43 cellular contexts compared by ENCODE assay signal in the genomic region with DNA sequence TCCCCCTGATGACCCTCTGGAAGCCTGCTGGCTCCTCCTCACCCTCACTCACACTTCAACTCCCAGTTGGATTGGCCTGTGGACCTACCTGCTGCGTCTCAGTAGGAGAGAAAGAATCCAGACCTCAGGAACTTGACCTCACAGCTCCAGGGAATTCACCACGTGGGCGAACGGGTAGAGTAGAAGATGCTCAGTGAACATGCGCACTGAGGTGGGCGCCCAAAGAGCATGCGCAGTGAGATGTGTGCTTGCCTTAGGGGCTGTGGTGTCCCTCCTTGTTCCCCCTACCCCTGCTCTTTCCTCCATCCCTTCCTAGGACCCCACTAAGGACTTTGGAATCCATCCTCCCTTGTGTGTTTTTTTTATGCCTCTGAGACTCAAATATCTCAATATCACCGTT. TPM values are rescaled to one million over a fixed set of nuclear protein-coding genes. Genes with fewer than 3 reads are reported as not detected.
"Had no signal": no experiment of that assay in that cellular context is flagged by ENCODE, and none has a peak within 500 bp of the region (broad histone marks: within the 10 kb centered on the region; RNA-seq: fewer than 3 reads in every experiment).

No MANE protein-coding gene starts in this region.

- FAIRE-seq: bronchial epithelial cell had no signal

- H3K4me3 Mint-ChIP-seq: activated naive CD4-positive, alpha-beta T cell treated with anti-CD3 and anti-CD28 coated beads for 36 hours; activated naive CD4-positive, alpha-beta T cell treated with anti-CD3 and anti-CD28 coated beads, Interleukin-2, amount 10 ng/mL, durations not matched to agents 7 days and 5 days; activated naive CD4-positive, alpha-beta T cell treated with anti-CD3 and anti-CD28 coated beads, Interleukin-2, amount 50 U/mL, for 24 hours; activated naive CD8-positive, alpha-beta T cell; activated naive CD8-positive, alpha-beta T cell treated with anti-CD3 and anti-CD28 coated beads for 36 hours; activated naive CD8-positive, alpha-beta T cell treated with anti-CD3 and anti-CD28 coated beads, Interleukin-2, amount 10 ng/mL, durations not matched to agents 7 days and 5 days; activated naive CD8-positive, alpha-beta T cell treated with anti-CD3 and anti-CD28 coated beads, Interleukin-2, amount 50 U/mL, for 24 hours; activated T-cell treated with anti-CD3 and anti-CD28 coated beads, Interleukin-2, amount 50 U/mL, for 24 hours; activated T-cell treated with anti-CD3 and anti-CD28 coated beads, Interleukin-2, amount 50 U/mL, for 4 hours; activated T-cell treated with anti-CD3 and anti-CD28 coated beads, Interleukin-2, amount 50 U/mL, for 72 hours; activated T-helper 1 cell treated with anti-CD3 and anti-CD28 coated beads, Interleukin-12 subunit alpha, Interleukin-12 subunit beta, Interleukin-2, Interleukin-4 antibody, amounts not matched to agents 30 ng/mL and 10 ng/mL and 1 ng/mL, durations not matched to agents 14 hours and 24 hours and 36 hours; activated T-helper 17 cell treated with anti-CD3 and anti-CD28 coated beads, Interleukin-2, amount 50 U/mL, for 72 hours; brain; central memory CD8-positive, alpha-beta T cell had no signal

- H3K4me1 Mint-ChIP-seq: activated naive CD4-positive, alpha-beta T cell treated with anti-CD3 and anti-CD28 coated beads, Interleukin-2, amount 10 ng/mL, durations not matched to agents 7 days and 5 days; activated naive CD4-positive, alpha-beta T cell treated with anti-CD3 and anti-CD28 coated beads, Interleukin-2, amount 50 U/mL, for 24 hours; activated naive CD8-positive, alpha-beta T cell treated with anti-CD3 and anti-CD28 coated beads for 36 hours; activated naive CD8-positive, alpha-beta T cell treated with anti-CD3 and anti-CD28 coated beads, Interleukin-2, amount 10 ng/mL, durations not matched to agents 7 days and 5 days; activated naive CD8-positive, alpha-beta T cell treated with anti-CD3 and anti-CD28 coated beads, Interleukin-2, amount 50 U/mL, for 24 hours; activated T-helper 17 cell treated with anti-CD3 and anti-CD28 coated beads, Interleukin-2, amount 50 U/mL, for 72 hours; brain; central memory CD8-positive, alpha-beta T cell had no signal

- H3K27ac ChIP-seq: adrenal gland, ascending aorta, body of pancreas, brain microvascular endothelial cell, breast epithelium, cardiac muscle cell had no signal

- H3K36me3 Mint-ChIP-seq: activated naive CD4-positive, alpha-beta T cell treated with anti-CD3 and anti-CD28 coated beads, Interleukin-2, amount 10 ng/mL, durations not matched to agents 7 days and 5 days; activated naive CD4-positive, alpha-beta T cell treated with anti-CD3 and anti-CD28 coated beads, Interleukin-2, amount 50 U/mL, for 24 hours; activated naive CD4-positive, alpha-beta T cell treated with anti-CD3 and anti-CD28 coated beads, Interleukin-2, amount 50 U/mL, for 72 hours; activated naive CD8-positive, alpha-beta T cell; activated naive CD8-positive, alpha-beta T cell treated with anti-CD3 and anti-CD28 coated beads for 36 hours; activated naive CD8-positive, alpha-beta T cell treated with anti-CD3 and anti-CD28 coated beads, Interleukin-2, amount 10 ng/mL, durations not matched to agents 7 days and 5 days; brain had no signal

- H3K4me3 ChIP-seq: adrenal gland, ascending aorta, body of pancreas, breast epithelium, cardiac muscle cell had no signal

- DNase-seq: activated effector memory CD4-positive, alpha-beta T cell treated with anti-CD3 and anti-CD28 coated beads, Interleukin-2, amount 50 U/mL, for 16 hours; activated effector memory CD4-positive, alpha-beta T cell treated with Interleukin-2 at 50 U/mL for 16 hours; activated gamma-delta T cell; activated gamma-delta T cell treated with Interleukin-2 at 50 U/mL for 16 hours; activated naive CD4-positive, alpha-beta T cell; activated naive CD4-positive, alpha-beta T cell treated with anti-CD3 and anti-CD28 coated beads for 36 hours; activated naive CD4-positive, alpha-beta T cell treated with anti-CD3 and anti-CD28 coated beads, Interleukin-2, amount 10 ng/mL, durations not matched to agents 7 days and 5 days; activated naive CD4-positive, alpha-beta T cell treated with anti-CD3 and anti-CD28 coated beads, Interleukin-2, amount 50 U/mL, for 16 hours; activated naive CD4-positive, alpha-beta T cell treated with Interleukin-2 at 50 U/mL for 16 hours; activated naive CD8-positive, alpha-beta T cell treated with anti-CD3 and anti-CD28 coated beads for 36 hours; activated naive CD8-positive, alpha-beta T cell treated with anti-CD3 and anti-CD28 coated beads, Interleukin-2, amount 10 ng/mL, durations not matched to agents 7 days and 5 days; activated naive CD8-positive, alpha-beta T cell treated with anti-CD3 and anti-CD28 coated beads, Interleukin-2, amount 50 U/mL, for 24 hours; activated T-cell treated with anti-CD3 and anti-CD28 coated beads, Interleukin-2, amount 50 U/mL, for 1 hour; activated T-cell treated with anti-CD3 and anti-CD28 coated beads, Interleukin-2, amount 50 U/mL, for 24 hours; activated T-cell treated with anti-CD3 and anti-CD28 coated beads, Interleukin-2, amount 50 U/mL, for 4 hours; activated T-cell treated with anti-CD3 and anti-CD28 coated beads, Interleukin-2, amount 50 U/mL, for 48 hours; activated T-cell treated with anti-CD3 and anti-CD28 coated beads, Interleukin-2, amount 50 U/mL, for 72 hours; adrenal gland; amniotic stem cell; amygdala; anterior cingulate cortex; aorta; body of pancreas; brain microvascular endothelial cell; caudate nucleus; central memory CD4-positive, alpha-beta T cell; cerebellar nuclear complex had no signal

- H3K4me1 ChIP-seq: adrenal gland, ascending aorta, body of pancreas, breast epithelium had no signal

- H3K27me3 Mint-ChIP-seq: activated naive CD4-positive, alpha-beta T cell treated with anti-CD3 and anti-CD28 coated beads, Interleukin-2, amount 10 ng/mL, durations not matched to agents 7 days and 5 days; activated naive CD4-positive, alpha-beta T cell treated with anti-CD3 and anti-CD28 coated beads, Interleukin-2, amount 50 U/mL, for 24 hours; activated naive CD8-positive, alpha-beta T cell; activated naive CD8-positive, alpha-beta T cell treated with anti-CD3 and anti-CD28 coated beads for 36 hours; activated naive CD8-positive, alpha-beta T cell treated with anti-CD3 and anti-CD28 coated beads, Interleukin-2, amount 10 ng/mL, durations not matched to agents 7 days and 5 days; activated naive CD8-positive, alpha-beta T cell treated with anti-CD3 and anti-CD28 coated beads, Interleukin-2, amount 50 U/mL, for 24 hours; activated T-helper 17 cell treated with anti-CD3 and anti-CD28 coated beads, Interleukin-2, amount 50 U/mL, for 72 hours; brain; central memory CD8-positive, alpha-beta T cell had no signal

- ATAC-seq: activated naive CD4-positive, alpha-beta T cell treated with anti-CD3 and anti-CD28 coated beads, Interleukin-2, amount 50 U/mL, for 72 hours; activated naive CD8-positive, alpha-beta T cell treated with anti-CD3 and anti-CD28 coated beads, Interleukin-2, amount 50 U/mL, for 24 hours; activated T-cell treated with anti-CD3 and anti-CD28 coated beads, Interleukin-2, amount 50 U/mL, for 4 hours; activated T-cell treated with anti-CD3 and anti-CD28 coated beads, Interleukin-2, amount 50 U/mL, for 72 hours; activated T-helper 17 cell treated with anti-CD3 and anti-CD28 coated beads, Interleukin-2, amount 50 U/mL, for 72 hours; body of pancreas had no signal

- H3K27me3 ChIP-seq: ascending aorta, body of pancreas, brain microvascular endothelial cell, cardiac muscle cell had no signal

- H3K9me3 ChIP-seq: adrenal gland, ascending aorta, body of pancreas had no signal

- H3K9me3 Mint-ChIP-seq: activated naive CD4-positive, alpha-beta T cell treated with anti-CD3 and anti-CD28 coated beads for 36 hours; activated naive CD4-positive, alpha-beta T cell treated with anti-CD3 and anti-CD28 coated beads, Interleukin-2, amount 50 U/mL, for 24 hours; activated naive CD4-positive, alpha-beta T cell treated with anti-CD3 and anti-CD28 coated beads, Interleukin-2, amount 50 U/mL, for 72 hours; activated naive CD8-positive, alpha-beta T cell treated with anti-CD3 and anti-CD28 coated beads for 36 hours; activated naive CD8-positive, alpha-beta T cell treated with anti-CD3 and anti-CD28 coated beads, Interleukin-2, amount 50 U/mL, for 24 hours; activated T-cell treated with anti-CD3 and anti-CD28 coated beads, Interleukin-2, amount 50 U/mL, for 24 hours; activated T-cell treated with anti-CD3 and anti-CD28 coated beads, Interleukin-2, amount 50 U/mL, for 4 hours; activated T-cell treated with anti-CD3 and anti-CD28 coated beads, Interleukin-2, amount 50 U/mL, for 72 hours; activated T-helper 1 cell treated with anti-CD3 and anti-CD28 coated beads, Interleukin-12 subunit alpha, Interleukin-12 subunit beta, Interleukin-2, Interleukin-4 antibody, amounts not matched to agents 30 ng/mL and 10 ng/mL and 1 ng/mL, durations not matched to agents 14 hours and 24 hours and 36 hours; activated T-helper 17 cell treated with anti-CD3 and anti-CD28 coated beads, Interleukin-2, amount 50 U/mL, for 72 hours; activated T-helper 2 cell treated with anti-CD3 and anti-CD28 coated beads, Interferon-gamma antibody, Interleukin-2, Interleukin-4, amounts not matched to agents 10 μg/mL and 5 μg/mL and 100 μg/mL, durations not matched to agents 14 hours and 24 hours and 36 hours; central memory CD8-positive, alpha-beta T cell had no signal

- H3K27ac Mint-ChIP-seq: activated naive CD4-positive, alpha-beta T cell treated with anti-CD3 and anti-CD28 coated beads for 36 hours; activated naive CD4-positive, alpha-beta T cell treated with anti-CD3 and anti-CD28 coated beads, Interleukin-2, amount 10 ng/mL, durations not matched to agents 7 days and 5 days; activated naive CD4-positive, alpha-beta T cell treated with anti-CD3 and anti-CD28 coated beads, Interleukin-2, amount 50 U/mL, for 24 hours; activated naive CD4-positive, alpha-beta T cell treated with anti-CD3 and anti-CD28 coated beads, Interleukin-2, amount 50 U/mL, for 72 hours; activated naive CD8-positive, alpha-beta T cell; activated naive CD8-positive, alpha-beta T cell treated with anti-CD3 and anti-CD28 coated beads for 36 hours; activated naive CD8-positive, alpha-beta T cell treated with anti-CD3 and anti-CD28 coated beads, Interleukin-2, amount 10 ng/mL, durations not matched to agents 7 days and 5 days; activated naive CD8-positive, alpha-beta T cell treated with anti-CD3 and anti-CD28 coated beads, Interleukin-2, amount 50 U/mL, for 24 hours; activated T-cell treated with anti-CD3 and anti-CD28 coated beads, Interleukin-2, amount 50 U/mL, for 24 hours; activated T-cell treated with anti-CD3 and anti-CD28 coated beads, Interleukin-2, amount 50 U/mL, for 72 hours; activated T-helper 1 cell treated with anti-CD3 and anti-CD28 coated beads, Interleukin-12 subunit alpha, Interleukin-12 subunit beta, Interleukin-2, Interleukin-4 antibody, amounts not matched to agents 30 ng/mL and 10 ng/mL and 1 ng/mL, durations not matched to agents 14 hours and 24 hours and 36 hours; activated T-helper 17 cell treated with anti-CD3 and anti-CD28 coated beads, Interleukin-2, amount 50 U/mL, for 72 hours; activated T-helper 2 cell treated with anti-CD3 and anti-CD28 coated beads, Interferon-gamma antibody, Interleukin-2, Interleukin-4, amounts not matched to agents 10 μg/mL and 5 μg/mL and 100 μg/mL, durations not matched to agents 14 hours and 24 hours and 36 hours; brain had no signal

- H3K36me3 ChIP-seq: adrenal gland, ascending aorta, brain microvascular endothelial cell, breast epithelium, cardiac muscle cell had no signal

RNA-seq across cellular contexts. Expression of gene FOXR2, which starts 12.9 kb away (rescaled TPM):
- total RNA-seq: activated naive CD4-positive, alpha-beta T cell treated with anti-CD3 and anti-CD28 coated beads for 36 hours; activated naive CD4-positive, alpha-beta T cell treated with anti-CD3 and anti-CD28 coated beads, Interleukin-2, amount 50 U/mL, for 72 hours; activated naive CD8-positive, alpha-beta T cell treated with anti-CD3 and anti-CD28 coated beads for 36 hours; activated naive CD8-positive, alpha-beta T cell treated with anti-CD3 and anti-CD28 coated beads, Interleukin-2, amount 10 ng/mL, durations not matched to agents 7 days and 5 days; activated T-cell treated with anti-CD3 and anti-CD28 coated beads, Interleukin-2, amount 50 U/mL, for 4 hours; activated T-cell treated with anti-CD3 and anti-CD28 coated beads, Interleukin-2, amount 50 U/mL, for 72 hours; activated T-helper 1 cell treated with anti-CD3 and anti-CD28 coated beads, Interleukin-12 subunit alpha, Interleukin-12 subunit beta, Interleukin-2, Interleukin-4 antibody, amounts not matched to agents 30 ng/mL and 10 ng/mL and 1 ng/mL, durations not matched to agents 14 hours and 24 hours and 36 hours; activated T-helper 17 cell treated with anti-CD3 and anti-CD28 coated beads, Interleukin-2, amount 50 U/mL, for 72 hours; activated T-helper 2 cell treated with anti-CD3 and anti-CD28 coated beads, Interferon-gamma antibody, Interleukin-2, Interleukin-4, amounts not matched to agents 10 μg/mL and 5 μg/mL and 100 μg/mL, durations not matched to agents 14 hours and 24 hours and 36 hours; adrenal gland; aorta; ascending aorta; body of pancreas; breast epithelium; bronchial epithelial cell; cardiac muscle cell; cardiac septum; cerebellum; chondrocyte had no signal
- polyA plus RNA-seq: adipose tissue, adrenal gland, aorta, cardiac muscle cell had no signal
